In genomic region chr16:56657555-56658430, GRCh38 we compare ENCODE assay signal across 8 cellular contexts. TPM values are rescaled to one million over a fixed set of nuclear protein-coding genes. Genes with fewer than 3 reads are reported as not detected.
DNase-seq lines count a peak whose midpoint lies in the region; ATAC-seq, FAIRE-seq and TF ChIP-seq lines count a peak whose summit lies in the region.

Gene MT1F, plus strand, starts transcription at chr16:56657959. Its CDS starts 100 bp downstream, at chr16:56658059.

- in situ Hi-C loops in SK-MEL-5 (cut with HindIII; ENCODE audit: low pct_unique_long_range_greater_than_20kb, low sequenced_read_pairs), result no loop called here

- peak within 1 kb of the TSS; percentile 49 for H3K27ac ChIP-seq in CD4-positive, alpha-beta T cell (ENCODE audit: low read depth, low read length)
- peak within 1 kb of the TSS; percentile 79 to 90 (median 84) for H3K27ac ChIP-seq in pancreas
- H3K27ac ChIP-seq in thoracic aorta, result no peak within 1 kb of the TSS

- peaks cover 2% of the 10 kb centered on the region for H3K27me3 Mint-ChIP-seq in CD4-positive, alpha-beta T cell
- H3K27me3 Mint-ChIP-seq in activated naive CD4-positive, alpha-beta T cell treated with anti-CD3 and anti-CD28 coated beads, Interleukin-2, amount 50 U/mL, for 24 hours, result no peaks in the 10 kb centered on the region

- CTCF ChIA-PET in CD4-positive, alpha-beta T cell (lab: Charles Lee), result no interaction called here

- H3K9me3 ChIP-seq in CD4-positive, alpha-beta T cell (ENCODE audit: control insufficient read depth, low read length), result no peaks in the 10 kb centered on the region
- no peaks in the 10 kb centered on the region for H3K9me3 ChIP-seq in pancreas
- no peaks in the 10 kb centered on the region for H3K9me3 ChIP-seq in thoracic aorta

- H3K4me3 ChIP-seq in pancreas, result peak within 1 kb of the TSS; percentile 48 to 83 (median 64)
- H3K4me3 ChIP-seq in thoracic aorta, result peak within 1 kb of the TSS; percentile 73

- H3K27ac Mint-ChIP-seq in CD4-positive, alpha-beta T cell, result peak within 1 kb of the TSS; percentile 84
- peak within 1 kb of the TSS; percentile 84 for H3K27ac Mint-ChIP-seq in activated naive CD4-positive, alpha-beta T cell treated with anti-CD3 and anti-CD28 coated beads, Interleukin-2, amount 50 U/mL, for 24 hours

- no peak for TF ChIP-seq CTCF in CD4-positive, alpha-beta T cell (IDR thresholded peaks at IDR 0.05)
- TF ChIP-seq CTCF in pancreas (IDR thresholded peaks at IDR 0.05) (no peak), thoracic aorta (IDR thresholded peaks at IDR 0.05) (no peak)

- H3K36me3 Mint-ChIP-seq in CD4-positive, alpha-beta T cell (ENCODE audit: low read depth), result peaks cover 4% of the 10 kb centered on the region
- no peaks in the 10 kb centered on the region for H3K36me3 Mint-ChIP-seq in activated naive CD4-positive, alpha-beta T cell treated with anti-CD3 and anti-CD28 coated beads, Interleukin-2, amount 50 U/mL, for 24 hours

- peak; percentile 77 for ATAC-seq in CD4-positive, alpha-beta T cell (ENCODE audit: poor library complexity)
- peak; percentile 85 for ATAC-seq in Right ventricle myocardium inferior
- peak; percentile 92 to 96 (median 95) for ATAC-seq in pancreas
- ATAC-seq in thoracic aorta (ENCODE audit: insufficient number of reproducible peaks, low FRiP score, low read depth), result no peak
- no peak for ATAC-seq in HG02973 (IDR thresholded peaks at IDR 0.05; ENCODE audit: unreplicated experiment)

- H3K4me1 ChIP-seq in pancreas, result peaks cover 4 to 12% (median 6%) of the 10 kb centered on the region in 3 donors
- peaks cover 14 to 16% of the 10 kb centered on the region in 2 donors for H3K4me1 ChIP-seq in thoracic aorta (ENCODE audit: control insufficient read depth in 1 of 2, low read depth in 2 of 2)

- intact Hi-C loops in CD4-positive, alpha-beta T cell (cut with DNase I, micrococcal nuclease), result no loop called here
- intact Hi-C loops in Right ventricle myocardium inferior (cut with DNase I) (no loop called here), pancreas (cut with DNase I) (no loop called here)

- peaks cover 26% of the 10 kb centered on the region for H3K4me1 Mint-ChIP-seq in CD4-positive, alpha-beta T cell (ENCODE audit: low read depth)
- peaks cover 36% of the 10 kb centered on the region for H3K4me1 Mint-ChIP-seq in activated naive CD4-positive, alpha-beta T cell treated with anti-CD3 and anti-CD28 coated beads, Interleukin-2, amount 50 U/mL, for 24 hours

- WGBS in pancreas, 2 donors, result 1% methylated on average over 43 to 48 of the region's 48 CpGs

- H3K36me3 ChIP-seq in pancreas (no peaks in the 10 kb centered on the region), thoracic aorta (no peaks in the 10 kb centered on the region)

- peak within 1 kb of the TSS; percentile 98 for H3K4me3 Mint-ChIP-seq in CD4-positive, alpha-beta T cell
- H3K4me3 Mint-ChIP-seq in activated naive CD4-positive, alpha-beta T cell treated with anti-CD3 and anti-CD28 coated beads, Interleukin-2, amount 50 U/mL, for 24 hours, result peak within 1 kb of the TSS; percentile 96

- DNase-seq in CD4-positive, alpha-beta T cell, result peak; percentile 43 to 74 (median 58)
- DNase-seq in HPDE6-E6E7 (ENCODE audit: extremely low spot score) (peak; percentile 94), SK-MEL-5 (ENCODE audit: low read depth, low spot score) (peak; percentile 37), Right ventricle myocardium inferior (ENCODE audit: missing footprints) (peak; percentile 83), pancreas (peak; percentile 93 to 97 (median 96)), thoracic aorta (ENCODE audit: low spot score) (no peak)

- no peaks in the 10 kb centered on the region for H3K27me3 ChIP-seq in CD4-positive, alpha-beta T cell (ENCODE audit: control insufficient read depth, insufficient read depth, low read length)
- no peaks in the 10 kb centered on the region for H3K27me3 ChIP-seq in pancreas
- no peaks in the 10 kb centered on the region for H3K27me3 ChIP-seq in thoracic aorta (replicated peaks; ENCODE audit: insufficient read depth)

- POLR2A ChIA-PET in CD4-positive, alpha-beta T cell (lab: Charles Lee), result interaction anchor here (0.8 to 1.2 kb wide), 4 partner anchors 25 to 80 kb away, joined by 4 to 7 read pairs (median 4); partner anchors contain the start of genes MT1X and MT2A

- H3K9me3 Mint-ChIP-seq in CD4-positive, alpha-beta T cell, result no peaks in the 10 kb centered on the region
- no peaks in the 10 kb centered on the region for H3K9me3 Mint-ChIP-seq in activated naive CD4-positive, alpha-beta T cell treated with anti-CD3 and anti-CD28 coated beads, Interleukin-2, amount 50 U/mL, for 24 hours

- FAIRE-seq in pancreas (lab: Jason Lieb, UNC), result no peak

RNA-seq across cellular contexts. Expression of gene MT1F, which starts in this region (rescaled TPM):
- 1 to 10 TPM; 2.3 to 2.7 TPM for total RNA-seq in CD4-positive, alpha-beta T cell
- 0.24 TPM in 1 of 2 replicates, not detected in the other for total RNA-seq in SK-MEL-5 (2014; rRNA removed; shearing (Covaris generic))
- 1.0 and 1.2 TPM in 2 replicates for polyA plus RNA-seq in SK-MEL-5 (2015; cell fraction: cytosol; rRNA removed)
- polyA plus RNA-seq in SK-MEL-5 (2015; cell fraction: nucleus; rRNA removed), result not detected in 2 replicates
- total RNA-seq in Right ventricle myocardium inferior (2.2 TPM), pancreas (100 to 1,000 TPM in 1 of 6 donors, 10 to 100 TPM in 5; 29.1 to 119 (median 44.7) TPM), thoracic aorta (1 to 10 TPM; 3.1 to 3.9 TPM)
- 100 to 1,000 TPM in 1 of 2 donors, 10 to 100 TPM in 1; 94.6 to 201 TPM for polyA plus RNA-seq in pancreas

Comparison
In these comparisons a context has a peak if more than half of its experiments do, and no peak if none do; other contexts are left out.
1. ATAC-seq: peak in CD4-positive, alpha-beta T cell (single experiment), Right ventricle myocardium inferior (single experiment) and pancreas (4 of 4); none in thoracic aorta (single experiment) and HG02973 (single experiment).
2. H3K27ac ChIP-seq: peak in CD4-positive, alpha-beta T cell (single experiment) and pancreas (4 of 4); none in thoracic aorta (0 of 2).